35 cellular contexts compared by ENCODE assay signal in the genomic region with DNA sequence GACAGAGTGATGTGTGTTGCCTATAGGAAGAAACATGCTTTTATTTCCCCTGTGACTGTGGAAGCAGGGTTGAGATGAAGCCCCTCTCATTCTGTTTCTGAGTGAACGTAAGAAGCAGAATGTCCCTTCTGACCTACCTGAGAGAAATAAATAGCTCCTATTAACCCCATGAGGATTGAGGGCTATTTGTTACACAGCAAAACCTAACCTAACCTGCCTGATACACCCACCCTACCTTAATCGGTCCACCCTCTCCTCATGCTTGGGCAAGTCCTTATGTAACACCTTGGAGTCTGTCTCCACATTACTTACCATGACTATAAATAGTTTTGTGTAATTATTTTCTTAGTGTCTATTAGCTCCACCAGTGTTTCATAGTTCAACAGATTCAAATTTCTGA. TPM values are rescaled to one million over a fixed set of nuclear protein-coding genes. Genes with fewer than 3 reads are reported as not detected.
"Had no signal": no experiment of that assay in that cellular context is flagged by ENCODE, and none has a peak within 500 bp of the region (broad histone marks: within the 10 kb centered on the region; RNA-seq: fewer than 3 reads in every experiment).

No MANE protein-coding gene starts in this region.

- ATAC-seq: activated naive CD4-positive, alpha-beta T cell treated with anti-CD3 and anti-CD28 coated beads, Interleukin-2, amount 50 U/mL, for 72 hours; activated naive CD8-positive, alpha-beta T cell treated with anti-CD3 and anti-CD28 coated beads, Interleukin-2, amount 50 U/mL, for 24 hours; activated T-cell treated with anti-CD3 and anti-CD28 coated beads, Interleukin-2, amount 50 U/mL, for 4 hours; activated T-cell treated with anti-CD3 and anti-CD28 coated beads, Interleukin-2, amount 50 U/mL, for 72 hours; activated T-helper 17 cell treated with anti-CD3 and anti-CD28 coated beads, Interleukin-2, amount 50 U/mL, for 72 hours; body of pancreas had no signal

- H3K9me3 ChIP-seq: adrenal gland, ascending aorta, body of pancreas, breast epithelium had no signal

- H3K36me3 ChIP-seq: adrenal gland, ascending aorta, brain microvascular endothelial cell, breast epithelium, cardiac muscle cell had no signal

- DNase-seq: activated effector memory CD4-positive, alpha-beta T cell treated with anti-CD3 and anti-CD28 coated beads, Interleukin-2, amount 50 U/mL, for 16 hours; activated effector memory CD4-positive, alpha-beta T cell treated with Interleukin-2 at 50 U/mL for 16 hours; activated gamma-delta T cell; activated gamma-delta T cell treated with Interleukin-2 at 50 U/mL for 16 hours; activated naive CD4-positive, alpha-beta T cell treated with anti-CD3 and anti-CD28 coated beads for 36 hours; activated naive CD4-positive, alpha-beta T cell treated with anti-CD3 and anti-CD28 coated beads, Interleukin-2, amount 10 ng/mL, durations not matched to agents 7 days and 5 days; activated naive CD4-positive, alpha-beta T cell treated with anti-CD3 and anti-CD28 coated beads, Interleukin-2, amount 50 U/mL, for 16 hours; activated naive CD4-positive, alpha-beta T cell treated with Interleukin-2 at 50 U/mL for 16 hours; activated naive CD8-positive, alpha-beta T cell treated with anti-CD3 and anti-CD28 coated beads for 36 hours; activated naive CD8-positive, alpha-beta T cell treated with anti-CD3 and anti-CD28 coated beads, Interleukin-2, amount 10 ng/mL, durations not matched to agents 7 days and 5 days; activated naive CD8-positive, alpha-beta T cell treated with anti-CD3 and anti-CD28 coated beads, Interleukin-2, amount 50 U/mL, for 24 hours; activated T-cell treated with anti-CD3 and anti-CD28 coated beads, Interleukin-2, amount 50 U/mL, for 1 hour; activated T-cell treated with anti-CD3 and anti-CD28 coated beads, Interleukin-2, amount 50 U/mL, for 24 hours; activated T-cell treated with anti-CD3 and anti-CD28 coated beads, Interleukin-2, amount 50 U/mL, for 4 hours; activated T-cell treated with anti-CD3 and anti-CD28 coated beads, Interleukin-2, amount 50 U/mL, for 48 hours; activated T-cell treated with anti-CD3 and anti-CD28 coated beads, Interleukin-2, amount 50 U/mL, for 72 hours; adrenal gland; amniotic stem cell; amygdala; anterior cingulate cortex; aorta; body of pancreas; brain microvascular endothelial cell; caudate nucleus; central memory CD4-positive, alpha-beta T cell; cerebellar nuclear complex had no signal

- H3K27me3 ChIP-seq: ascending aorta, body of pancreas, brain microvascular endothelial cell had no signal

- FAIRE-seq: astrocyte, bronchial epithelial cell had no signal

- H3K4me1 ChIP-seq: adrenal gland, ascending aorta, body of pancreas, breast epithelium had no signal

- H3K27ac ChIP-seq: adrenal gland, ascending aorta, body of pancreas, brain microvascular endothelial cell, breast epithelium, cardiac muscle cell had no signal

- H3K4me3 ChIP-seq: adrenal gland, ascending aorta, body of pancreas, breast epithelium, cardiac muscle cell had no signal

RNA-seq across cellular contexts. Expression of a gene that starts 41.9 kb away (rescaled TPM):
- total RNA-seq: activated naive CD4-positive, alpha-beta T cell treated with anti-CD3 and anti-CD28 coated beads for 36 hours; activated naive CD4-positive, alpha-beta T cell treated with anti-CD3 and anti-CD28 coated beads, Interleukin-2, amount 50 U/mL, for 72 hours; activated naive CD8-positive, alpha-beta T cell treated with anti-CD3 and anti-CD28 coated beads for 36 hours; activated naive CD8-positive, alpha-beta T cell treated with anti-CD3 and anti-CD28 coated beads, Interleukin-2, amount 10 ng/mL, durations not matched to agents 7 days and 5 days; activated T-cell treated with anti-CD3 and anti-CD28 coated beads, Interleukin-2, amount 50 U/mL, for 4 hours; activated T-cell treated with anti-CD3 and anti-CD28 coated beads, Interleukin-2, amount 50 U/mL, for 72 hours; activated T-helper 1 cell treated with anti-CD3 and anti-CD28 coated beads, Interleukin-12 subunit alpha, Interleukin-12 subunit beta, Interleukin-2, Interleukin-4 antibody, amounts not matched to agents 30 ng/mL and 10 ng/mL and 1 ng/mL, durations not matched to agents 14 hours and 24 hours and 36 hours; activated T-helper 17 cell treated with anti-CD3 and anti-CD28 coated beads, Interleukin-2, amount 50 U/mL, for 72 hours; activated T-helper 2 cell treated with anti-CD3 and anti-CD28 coated beads, Interferon-gamma antibody, Interleukin-2, Interleukin-4, amounts not matched to agents 10 μg/mL and 5 μg/mL and 100 μg/mL, durations not matched to agents 14 hours and 24 hours and 36 hours; aorta; ascending aorta; bronchial epithelial cell had no signal
- polyA plus RNA-seq: aorta had no signal
